ENCODE assay signal across 8 cellular contexts in the genomic region with DNA sequence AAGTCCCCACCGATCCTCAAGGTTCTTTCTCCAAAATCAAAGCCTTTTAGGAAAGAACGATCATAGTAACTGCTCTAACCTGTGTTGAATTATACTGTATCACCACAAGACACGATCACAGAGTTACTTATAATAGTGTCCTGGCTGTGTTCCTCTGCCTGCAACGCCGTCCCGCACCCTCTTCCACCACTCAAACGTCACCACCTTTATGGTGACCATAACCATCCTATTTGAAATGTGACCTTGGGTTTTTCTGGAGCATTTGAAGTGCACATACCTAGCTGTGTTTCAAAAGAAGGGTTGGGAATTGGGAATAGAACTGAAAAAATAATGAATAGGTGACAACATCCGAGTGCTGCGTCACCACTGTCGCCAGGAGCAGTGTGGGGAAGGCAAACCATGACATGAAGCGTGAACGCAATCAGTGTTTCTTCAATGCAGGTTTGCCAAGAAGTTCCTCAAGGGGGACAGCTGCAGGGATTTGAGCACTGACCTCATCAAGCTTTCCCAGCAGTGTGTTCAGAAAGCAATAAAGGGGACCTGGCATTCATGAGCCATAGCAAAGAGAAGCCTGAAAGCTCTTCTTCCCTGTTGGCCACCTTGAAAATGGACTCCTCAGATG. TPM values are rescaled to one million over a fixed set of nuclear protein-coding genes. Genes with fewer than 3 reads are reported as not detected.
DNase-seq lines count a peak whose midpoint lies in the region; ATAC-seq and TF ChIP-seq lines count a peak whose summit lies in the region.

No MANE protein-coding gene starts in this region.

- H3K27me3 Mint-ChIP-seq in activated CD8-positive, alpha-beta memory T cell treated with anti-CD3 and anti-CD28 coated beads, Interleukin-2, amount 10 ng/mL, durations not matched to agents 7 days and 5 days = no peaks in the 10 kb centered on the region
- H3K27me3 Mint-ChIP-seq in activated T-helper 17 cell treated with anti-CD3 and anti-CD28 coated beads, Interleukin-2, amount 50 U/mL, for 72 hours = no peaks in the 10 kb centered on the region

- peaks cover 49% of the 10 kb centered on the region for H3K36me3 Mint-ChIP-seq in activated CD8-positive, alpha-beta memory T cell treated with anti-CD3 and anti-CD28 coated beads, Interleukin-2, amount 10 ng/mL, durations not matched to agents 7 days and 5 days
- peaks cover 83% of the 10 kb centered on the region for H3K36me3 Mint-ChIP-seq in activated T-helper 17 cell treated with anti-CD3 and anti-CD28 coated beads, Interleukin-2, amount 50 U/mL, for 72 hours (ENCODE audit: low read depth)

- H3K9me3 Mint-ChIP-seq in activated CD8-positive, alpha-beta memory T cell treated with anti-CD3 and anti-CD28 coated beads, Interleukin-2, amount 10 ng/mL, durations not matched to agents 7 days and 5 days (ENCODE audit: low read depth) = no peaks in the 10 kb centered on the region
- H3K9me3 Mint-ChIP-seq in activated T-helper 17 cell treated with anti-CD3 and anti-CD28 coated beads, Interleukin-2, amount 50 U/mL, for 72 hours = no peaks in the 10 kb centered on the region

- H3K4me1 ChIP-seq in testis = peaks cover 37% of the 10 kb centered on the region

- H3K36me3 ChIP-seq in kidney epithelial cell (ENCODE audit: control insufficient read depth, insufficient read depth, low read length) = peaks cover 2% of the 10 kb centered on the region
- no peaks in the 10 kb centered on the region for H3K36me3 ChIP-seq in testis (ENCODE audit: low read depth, missing control alignments)

- TF ChIP-seq POLR2A in testis (IDR thresholded peaks at IDR 0.05) = no peak

- 43 to 48% methylated on average over 12 of the region's 12 CpGs for WGBS in testis, 2 donors

- TF ChIP-seq CTCF in kidney epithelial cell (IDR thresholded peaks at IDR 0.05; ENCODE audit: insufficient read depth, low read length, poor library complexity, severe bottlenecking) (no peak), testis (IDR thresholded peaks at IDR 0.05) (no peak)

- H3K27me3 ChIP-seq in kidney epithelial cell (ENCODE audit: control insufficient read depth, insufficient read depth, low read length) = no peaks in the 10 kb centered on the region
- no peaks in the 10 kb centered on the region for H3K27me3 ChIP-seq in testis

- intact Hi-C loops in testis (cut with DNase I; ENCODE audit: low total_unique reads) = no loop called here

- H3K9me3 ChIP-seq in testis = no peaks in the 10 kb centered on the region

- H3K27ac ChIP-seq in testis = peak overlapping the region; percentile 40 to 77

- no peak for DNase-seq in activated CD8-positive, alpha-beta memory T cell treated with anti-CD3 and anti-CD28 coated beads, Interleukin-2, amount 10 ng/mL, durations not matched to agents 7 days and 5 days
- no peak for DNase-seq in activated CD8-positive, alpha-beta memory T cell treated with anti-CD3 and anti-CD28 coated beads for 24 hours
- DNase-seq in kidney epithelial cell (ENCODE audit: low read depth) (no peak), testis (no peak), medulla oblongata (ENCODE audit: extremely low spot score) (no peak), GM19240 (ENCODE audit: insufficient read length, low spot score) (no peak)

- H3K4me3 ChIP-seq in kidney epithelial cell (ENCODE audit: low read depth, low read length) (peak overlapping the region; percentile 86), testis (peak overlapping the region; percentile 70 to 94)

- peak overlapping the region; percentile 100 for H3K4me3 Mint-ChIP-seq in activated CD8-positive, alpha-beta memory T cell treated with anti-CD3 and anti-CD28 coated beads, Interleukin-2, amount 10 ng/mL, durations not matched to agents 7 days and 5 days
- H3K4me3 Mint-ChIP-seq in activated T-helper 17 cell treated with anti-CD3 and anti-CD28 coated beads, Interleukin-2, amount 50 U/mL, for 72 hours = peak overlapping the region; percentile 96

- ATAC-seq in activated CD8-positive, alpha-beta memory T cell treated with anti-CD3 and anti-CD28 coated beads, Interleukin-2, amount 10 ng/mL, durations not matched to agents 7 days and 5 days = no peak
- no peak for ATAC-seq in activated T-helper 17 cell treated with anti-CD3 and anti-CD28 coated beads, Interleukin-2, amount 50 U/mL, for 72 hours (replicated peaks)
- no peak for ATAC-seq in GM19397 (IDR thresholded peaks at IDR 0.05; ENCODE audit: unreplicated experiment)

- H3K4me1 Mint-ChIP-seq in activated CD8-positive, alpha-beta memory T cell treated with anti-CD3 and anti-CD28 coated beads, Interleukin-2, amount 10 ng/mL, durations not matched to agents 7 days and 5 days = peaks cover 30% of the 10 kb centered on the region
- H3K4me1 Mint-ChIP-seq in activated T-helper 17 cell treated with anti-CD3 and anti-CD28 coated beads, Interleukin-2, amount 50 U/mL, for 72 hours = peaks cover 10% of the 10 kb centered on the region

- CTCF ChIA-PET in activated CD8-positive, alpha-beta memory T cell treated with anti-CD3 and anti-CD28 coated beads, Interleukin-2, amount 10 ng/mL, durations not matched to agents 7 days and 5 days (lab: Charles Lee) = interaction anchor here (1.1 to 1.8 kb wide), 2 partner anchors 10 to 14 kb away, joined by 3 to 17 read pairs; no protein-coding TSS in a partner anchor

- H3K27ac Mint-ChIP-seq in activated CD8-positive, alpha-beta memory T cell treated with anti-CD3 and anti-CD28 coated beads, Interleukin-2, amount 10 ng/mL, durations not matched to agents 7 days and 5 days = peak overlapping the region; percentile 25
- peak overlapping the region; percentile 86 for H3K27ac Mint-ChIP-seq in activated T-helper 17 cell treated with anti-CD3 and anti-CD28 coated beads, Interleukin-2, amount 50 U/mL, for 72 hours

RNA-seq across cellular contexts. Expression of gene SELENOS, which starts 0.8 kb away (rescaled TPM):
- total RNA-seq in activated CD8-positive, alpha-beta memory T cell treated with anti-CD3 and anti-CD28 coated beads, Interleukin-2, amount 10 ng/mL, durations not matched to agents 7 days and 5 days = 10 to 100 TPM; 33.1 to 49.0 TPM
- 10 to 100 TPM; 22.6 to 32.2 TPM for total RNA-seq in activated T-helper 17 cell treated with anti-CD3 and anti-CD28 coated beads, Interleukin-2, amount 50 U/mL, for 72 hours
- total RNA-seq in kidney epithelial cell = 109 and 142 TPM in 2 replicates
- total RNA-seq in testis = 100 to 1,000 TPM; 128 to 134 TPM
- 178 TPM for polyA plus RNA-seq in testis (ENCODE audit: insufficient read depth, low read depth, low replicate concordance)

RNA-seq across cellular contexts. Expression of gene SNRPA1, which starts 17.0 kb away (rescaled TPM):
- 100 to 1,000 TPM; 132 to 151 TPM for total RNA-seq in activated CD8-positive, alpha-beta memory T cell treated with anti-CD3 and anti-CD28 coated beads, Interleukin-2, amount 10 ng/mL, durations not matched to agents 7 days and 5 days
- 100 to 1,000 TPM; 127 to 174 TPM for total RNA-seq in activated T-helper 17 cell treated with anti-CD3 and anti-CD28 coated beads, Interleukin-2, amount 50 U/mL, for 72 hours
- 21.7 and 39.8 TPM in 2 replicates for total RNA-seq in kidney epithelial cell
- 10 to 100 TPM; 91.0 to 91.1 TPM for total RNA-seq in testis
- 121 TPM for polyA plus RNA-seq in testis (ENCODE audit: insufficient read depth, low read depth, low replicate concordance)

RNA-seq across cellular contexts. Expression of gene CHSY1, which starts 26.2 kb away (rescaled TPM):
- 10 to 100 TPM; 50.5 to 59.4 TPM for total RNA-seq in activated CD8-positive, alpha-beta memory T cell treated with anti-CD3 and anti-CD28 coated beads, Interleukin-2, amount 10 ng/mL, durations not matched to agents 7 days and 5 days
- 100 to 1,000 TPM in 1 of 2 donors, 10 to 100 TPM in 1; 47.4 to 114 TPM for total RNA-seq in activated T-helper 17 cell treated with anti-CD3 and anti-CD28 coated beads, Interleukin-2, amount 50 U/mL, for 72 hours
- total RNA-seq in kidney epithelial cell = 21.1 and 22.9 TPM in 2 replicates
- 10 to 100 TPM; 31.1 to 36.1 TPM for total RNA-seq in testis
- 20.0 TPM for polyA plus RNA-seq in testis (ENCODE audit: insufficient read depth, low read depth, low replicate concordance)
